In the genomic region with DNA sequence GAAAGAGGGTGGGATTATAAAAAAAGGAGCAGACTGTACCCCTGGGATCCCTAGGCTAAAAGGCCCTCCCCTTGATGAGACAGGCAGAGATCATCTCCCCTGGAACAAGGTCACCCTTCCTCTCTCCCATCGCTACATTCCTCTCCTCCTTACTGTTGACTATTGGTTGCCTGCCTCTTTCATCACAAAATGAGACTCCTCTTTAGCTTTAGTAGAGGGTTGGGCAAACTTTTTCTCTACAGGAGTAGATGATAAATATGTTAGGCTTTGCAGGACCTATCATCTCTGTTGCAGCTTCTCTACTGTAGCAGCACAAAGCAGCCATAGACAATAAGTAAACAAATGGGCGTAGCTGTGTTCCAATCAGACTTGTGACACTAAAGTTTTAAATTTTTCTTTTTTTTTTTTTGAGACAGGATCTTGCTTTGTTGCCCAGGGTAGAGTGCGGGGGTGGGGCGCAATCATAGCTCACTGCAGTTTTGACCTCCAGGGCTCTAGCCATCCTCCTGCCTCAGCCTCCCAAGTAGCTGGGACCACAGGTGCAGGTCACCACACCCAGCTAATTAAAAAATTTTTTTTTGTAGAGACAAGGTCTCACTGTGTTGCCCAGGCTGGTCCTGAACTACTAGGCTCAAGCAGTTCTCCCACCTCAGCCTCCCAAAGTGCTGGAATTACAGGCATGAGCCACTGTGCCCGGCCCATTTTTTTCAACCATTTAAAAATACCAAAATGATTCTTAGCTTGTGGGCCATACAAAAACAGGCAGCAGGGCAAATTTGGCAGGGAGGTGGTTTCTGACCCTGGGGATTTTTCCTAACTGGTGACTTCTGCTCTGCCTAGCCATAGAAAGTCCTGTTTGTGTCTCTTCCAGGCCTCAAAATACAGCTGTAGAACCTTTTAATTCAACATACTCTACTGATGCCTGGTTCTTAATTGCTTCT, we compare ENCODE assay signal across 1 cellular context.
TF ChIP-seq lines count a peak whose summit lies in the region.

No MANE protein-coding gene starts in this region.

TF ChIP-seq in IMR-90, 13 proteins besides CTCF, POLR2A, EP300 and RAD21:
- TF ChIP-seq RFX5 (IDR thresholded peaks at IDR 0.05; ENCODE audit: low read depth, low read length) (no peak), FOS (IDR thresholded peaks at IDR 0.05; ENCODE audit: low read depth, low read length) (no peak), CHD1 (IDR thresholded peaks at IDR 0.05; ENCODE audit: low read depth, low read length) (no peak), SMC3 (IDR thresholded peaks at IDR 0.05; ENCODE audit: low read depth, low read length) (no peak), MAZ (IDR thresholded peaks at IDR 0.05; ENCODE audit: borderline replicate concordance, low read depth, low read length) (no peak)
